Comparison of ENCODE assay signal across 7 cellular contexts in the genomic region with DNA sequence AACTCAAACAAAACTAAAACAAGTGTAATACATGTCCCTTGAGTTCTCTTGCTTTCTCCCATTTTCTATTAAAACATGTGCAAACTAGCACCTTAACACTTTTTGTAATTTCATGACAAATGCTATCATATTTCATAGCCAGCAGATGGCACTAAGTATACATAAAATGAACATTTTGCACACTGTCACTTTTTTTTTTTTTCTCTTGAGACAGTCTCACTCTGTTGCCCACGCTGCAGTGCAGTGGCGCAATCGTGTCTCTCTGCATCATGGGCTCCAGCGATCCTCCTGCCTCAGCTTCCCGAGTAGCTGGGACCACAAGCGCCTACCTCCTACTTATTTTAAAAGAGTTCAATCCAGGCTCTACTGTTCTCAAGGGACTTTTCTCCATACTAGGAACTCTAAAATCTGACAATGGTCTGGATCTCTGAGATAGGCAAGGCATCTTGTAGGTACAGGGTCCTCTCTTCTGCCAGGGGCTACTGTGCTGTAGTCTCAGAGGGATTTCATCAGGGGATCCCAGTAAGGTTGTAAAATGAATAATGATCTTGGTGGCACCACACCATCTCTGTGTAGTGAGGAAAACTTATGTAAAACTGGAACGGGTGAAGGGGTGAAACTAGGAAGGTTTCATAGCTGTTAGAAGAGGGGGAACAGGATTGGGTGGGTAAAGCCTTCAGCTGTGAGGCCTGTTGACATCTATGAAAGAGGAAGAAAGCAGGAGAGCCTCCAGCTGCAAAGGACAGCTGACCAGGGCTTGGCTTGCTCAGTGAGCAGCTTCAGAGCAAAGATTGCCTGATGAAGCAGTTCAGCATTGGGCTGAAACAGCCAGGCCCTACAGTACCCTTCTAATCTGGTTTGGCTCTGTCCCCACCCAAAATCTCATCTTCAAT.
DNase-seq lines count a peak whose midpoint lies in the region; ATAC-seq and TF ChIP-seq lines count a peak whose summit lies in the region.
"Not testable (repeated sequence)": the region's sequence is repeated elsewhere in the genome, so short reads cannot be mapped to it uniquely, and the experiment has no call there.

No MANE protein-coding gene starts in this region.

- not testable (repeated sequence) for H2BK15ac ChIP-seq in H9 (ENCODE audit: low read depth, low read length); IMR-90 (ENCODE audit: low read depth, low read length)

- POLR2A ChIA-PET in IMR-90 (lab: Charles Lee; ENCODE audit: unreplicated experiment) = not testable (repeated sequence)

- not testable (repeated sequence) for TF ChIP-seq POLR2A in IMR-90 (IDR thresholded peaks at IDR 0.05; ENCODE audit: low read depth, low read length); Peyer's patch (IDR thresholded peaks at IDR 0.05)

- not testable (repeated sequence) for H3K4me3 Mint-ChIP-seq in H9; activated naive CD4-positive, alpha-beta T cell treated with anti-CD3 and anti-CD28 coated beads for 36 hours; nephron

- peak; percentile 31 for TF ChIP-seq RAD21 in IMR-90 (IDR thresholded peaks at IDR 0.05; ENCODE audit: low read length)

- not testable (repeated sequence) for DNase-seq in H9
- DNase-seq in IMR-90 (peak; percentile 50), Peyer's patch (peak in 2 of 3 donors; percentile 43 to 65), foreskin fibroblast (peak; percentile 26 to 60)
- peak; percentile 38 for DNase-seq in activated naive CD4-positive, alpha-beta T cell treated with anti-CD3 and anti-CD28 coated beads for 36 hours

- not testable (repeated sequence) for H3K27ac ChIP-seq in H9 (ENCODE audit: insufficient read length, low read depth, low read length); IMR-90 (ENCODE audit: insufficient read depth, low read length); Peyer's patch

- peak; percentile 87 for ATAC-seq in GM18499 (IDR thresholded peaks at IDR 0.05; ENCODE audit: insufficient read depth, unreplicated experiment)
- peak; percentile 84 for ATAC-seq in IMR-90 (ENCODE audit: low read depth)

- H2AK9ac ChIP-seq in IMR-90 (replicated peaks; ENCODE audit: low read depth, low read length, poor library complexity) = not testable (repeated sequence)

- not testable (repeated sequence) for H3T11ph ChIP-seq in H9 (ENCODE audit: low read length)

- not testable (repeated sequence) for H3K9me3 ChIP-seq in H9 (ENCODE audit: control insufficient read depth, low read depth, low read length); IMR-90 (ENCODE audit: control insufficient read depth, insufficient read depth, low read length); Peyer's patch

- H3K23me2 ChIP-seq in H9 (ENCODE audit: insufficient read length, low read depth, low read length, poor library complexity, severe bottlenecking) = not testable (repeated sequence)

- not testable (repeated sequence) for H3K4me2 ChIP-seq in H9 (ENCODE audit: insufficient read depth, insufficient read length, low read length)
- 0 out of 2 replicates have a peak overlapping the region, but pooled peaks have one; percentile 31 for H3K4me2 ChIP-seq in IMR-90 (ENCODE audit: low read depth, low read length)

- not testable (repeated sequence) for H3K27me3 Mint-ChIP-seq in H9 (ENCODE audit: low read depth); activated naive CD4-positive, alpha-beta T cell treated with anti-CD3 and anti-CD28 coated beads for 36 hours (ENCODE audit: low read depth); nephron (ENCODE audit: low read depth)

- H3K79me2 ChIP-seq in H9 (ENCODE audit: insufficient read depth, low read length) = not testable (repeated sequence)

- H2AFZ ChIP-seq in H9 (ENCODE audit: low read length); IMR-90 (replicated peaks; ENCODE audit: low read length, poor library complexity): not testable (repeated sequence)

- H3K18ac ChIP-seq in H9 (ENCODE audit: insufficient read length, low read depth, low read length); IMR-90 (ENCODE audit: low read depth, low read length): not testable (repeated sequence)

- in situ Hi-C loops in IMR-90 (cut with MboI; ENCODE audit: low sequenced_read_pairs) = not testable (repeated sequence)

- not testable (repeated sequence) for H2BK120ac ChIP-seq in H9 (ENCODE audit: low read depth, low read length, poor library complexity, severe bottlenecking); IMR-90 (ENCODE audit: low read depth, low read length)

- not testable (repeated sequence) for H3K56ac ChIP-seq in H9 (ENCODE audit: insufficient read length, low read depth, low read length); IMR-90 (ENCODE audit: extremely low read depth, insufficient read depth, low read length)

- not testable (repeated sequence) for H3K4me3 ChIP-seq in IMR-90 (ENCODE audit: insufficient read depth, low read depth, low read length); foreskin fibroblast (ENCODE audit: low read depth in 1 of 2, low read length in 2 of 2)
- H3K4me3 ChIP-seq in Peyer's patch = peak overlapping the region in 1 of 4 donors; percentile 14

- peaks cover 8 to 28% (median 23%) of the 10 kb centered on the region in 3 experiments for H3K36me3 Mint-ChIP-seq in H9 (ENCODE audit: insufficient read depth in 1 of 3, low read depth in 3 of 3)
- H3K36me3 Mint-ChIP-seq in activated naive CD4-positive, alpha-beta T cell treated with anti-CD3 and anti-CD28 coated beads for 36 hours (ENCODE audit: low read depth) = not testable (repeated sequence)
- H3K36me3 Mint-ChIP-seq in nephron (ENCODE audit: low read depth) = peaks cover 32% of the 10 kb centered on the region

- not testable (repeated sequence) for H3K27ac Mint-ChIP-seq in H9; activated naive CD4-positive, alpha-beta T cell treated with anti-CD3 and anti-CD28 coated beads for 36 hours; nephron

- H4K8ac ChIP-seq in H9 (replicated peaks; ENCODE audit: insufficient read length, low read depth, low read length); IMR-90 (ENCODE audit: low read depth in 2 of 2, low read length in 2 of 2): not testable (repeated sequence)

- not testable (repeated sequence) for BruUV-seq in IMR-90 (replicated peaks; lab: Mats Ljungman, UMichigan)

- CTCF ChIA-PET in IMR-90 (lab: Yijun Ruan, JAX); activated naive CD4-positive, alpha-beta T cell treated with anti-CD3 and anti-CD28 coated beads for 36 hours (lab: Charles Lee): not testable (repeated sequence)

- H3K79me1 ChIP-seq in H9 (ENCODE audit: insufficient read depth, low read depth, low read length, poor library complexity, severe bottlenecking); IMR-90 (ENCODE audit: low read depth in 1 of 2, low read length in 2 of 2): not testable (repeated sequence)

- not testable (repeated sequence) for H3K9ac ChIP-seq in H9 (ENCODE audit: extremely low read depth, insufficient read length, low read length); IMR-90 (ENCODE audit: low read depth, low read length)

- H4K5ac ChIP-seq in H9 (ENCODE audit: insufficient read length, low read depth, low read length); IMR-90 (ENCODE audit: low read depth, low read length): not testable (repeated sequence)

- H2BK5ac ChIP-seq in H9 (ENCODE audit: insufficient read length, low read length); IMR-90 (ENCODE audit: low read depth, low read length, poor library complexity, severe bottlenecking): not testable (repeated sequence)

- H3K27me3 ChIP-seq in H9 (ENCODE audit: insufficient read depth, low read length); IMR-90 (ENCODE audit: control insufficient read depth, insufficient read depth, low read length); Peyer's patch: not testable (repeated sequence)

- not testable (repeated sequence) for H4K91ac ChIP-seq in H9 (ENCODE audit: insufficient read length, low read depth, low read length); IMR-90 (ENCODE audit: insufficient read depth, low read depth, low read length)

- not testable (repeated sequence) for H3K23ac ChIP-seq in H9 (ENCODE audit: insufficient read length, low read depth, low read length); IMR-90 (ENCODE audit: low read depth, low read length)

- not testable (repeated sequence) for H2BK12ac ChIP-seq in H9 (ENCODE audit: insufficient read length, low read depth, low read length)

- H3K9me3 Mint-ChIP-seq in H9 = peaks cover 23 to 29% of the 10 kb centered on the region in 2 experiments; a peak in 4 of 5 replicates
- H3K9me3 Mint-ChIP-seq in activated naive CD4-positive, alpha-beta T cell treated with anti-CD3 and anti-CD28 coated beads for 36 hours = not testable (repeated sequence)
- peaks cover 29% of the 10 kb centered on the region for H3K9me3 Mint-ChIP-seq in nephron

- H2AK5ac ChIP-seq in H9 (ENCODE audit: insufficient read length, low read length); IMR-90 (ENCODE audit: low read depth, low read length): not testable (repeated sequence)

- TF ChIP-seq CTCF in H9 (conservative IDR thresholded peaks at IDR 0.05) (peak; percentile 32; the same call in 2 of the 3 replicates), IMR-90 (conservative IDR thresholded peaks at IDR 0.05; ENCODE audit: low read depth, low read length) (peak; percentile 37), Peyer's patch (IDR thresholded peaks at IDR 0.05) (peak in 4 of 6 experiments; percentile 30 to 47 (median 38)), nephron (IDR thresholded peaks at IDR 0.05; ENCODE audit: unreplicated experiment in 3 of 3) (peak in 2 of 3 experiments; percentile 13 to 36)
- TF ChIP-seq CTCF in foreskin fibroblast (IDR thresholded peaks at IDR 0.05; ENCODE audit: low read depth, low read length) = not testable (repeated sequence)

- WGBS in H9 (ENCODE audit: extremely low coverage, insufficient read length, low lambda C conversion rate) = no CpG with 5 or more reads among the region's 7 CpGs
- WGBS in IMR-90 (ENCODE audit: extremely low coverage in 2 of 2, insufficient read length in 1 of 2), 2 experiments = 67% methylated on average over 1 of the region's 7 CpGs; no CpG with 5 or more reads in 1 of the 2 experiments

- not testable (repeated sequence) for H4K20me1 ChIP-seq in H9 (ENCODE audit: control insufficient read depth, insufficient read depth, insufficient read length); IMR-90 (ENCODE audit: insufficient read depth, low read length)

- peaks cover 11 to 16% of the 10 kb centered on the region in 2 experiments; a peak in 3 of 4 replicates for H3K4me1 Mint-ChIP-seq in H9
- peaks cover 13% of the 10 kb centered on the region for H3K4me1 Mint-ChIP-seq in activated naive CD4-positive, alpha-beta T cell treated with anti-CD3 and anti-CD28 coated beads for 36 hours (ENCODE audit: low read depth)
- not testable (repeated sequence) for H3K4me1 Mint-ChIP-seq in nephron

- dilution Hi-C loops in IMR-90 (cut with HindIII; ENCODE audit: low sequenced_read_pairs, unreplicated experiment) = not testable (repeated sequence)

- not testable (repeated sequence) for H3K14ac ChIP-seq in H9 (ENCODE audit: insufficient read depth, low read length); IMR-90 (replicated peaks; ENCODE audit: low read depth, low read length)

- H3K4ac ChIP-seq in H9 (ENCODE audit: low read depth, low read length); IMR-90 (ENCODE audit: low read depth, low read length): not testable (repeated sequence)

- H3K9me1 ChIP-seq in IMR-90 (ENCODE audit: insufficient read depth, low read length) = not testable (repeated sequence)

- H3K4me1 ChIP-seq in H9 (ENCODE audit: insufficient read depth, low read length); IMR-90 (ENCODE audit: control insufficient read depth, insufficient read depth, low read length); Peyer's patch: not testable (repeated sequence)

- H3K36me3 ChIP-seq in IMR-90 (ENCODE audit: control insufficient read depth, insufficient read depth, low read length); Peyer's patch: not testable (repeated sequence)

- not testable (repeated sequence) for H2BK20ac ChIP-seq in H9 (ENCODE audit: low read depth, low read length, poor library complexity, severe bottlenecking); IMR-90 (ENCODE audit: low read depth, low read length)

- intact Hi-C loops in IMR-90 (cut with micrococcal nuclease) = not testable (repeated sequence)
- intact Hi-C loops in activated naive CD4-positive, alpha-beta T cell treated with anti-CD3 and anti-CD28 coated beads for 36 hours (cut with micrococcal nuclease) = loop anchor here (1.0 to 5.0 kb wide), 4 partner anchors 251 to 1241 kb away; a partner anchor contains a TSS
